In genomic region chr14:68247867-68248266, GRCh38 we compare ENCODE assay signal across 8 cellular contexts.
A peak's percentile ranks its signal among the peaks of the same experiment; 100 is the strongest.
DNase-seq lines count a peak whose midpoint lies in the region; ATAC-seq and TF ChIP-seq lines count a peak whose summit lies in the region.

No MANE protein-coding gene starts in this region.

- no peak for TF ChIP-seq EP300 in Ishikawa (IDR thresholded peaks at IDR 0.05; ENCODE audit: borderline replicate concordance)

- ATAC-seq in left lung (peak; percentile 37), GM21526 (IDR thresholded peaks at IDR 0.05; ENCODE audit: low FRiP score, unreplicated experiment) (no peak)
- no peak for ATAC-seq in stimulated activated naive B cell treated with anti-CD40 and anti-IgM and Interleukin-4, amounts not matched to agents 10 μg/mL and 1 μg/mL and 100 μg/mL, for 72 hours (replicated peaks)

- peaks cover 48 to 91% of the 10 kb centered on the region in 2 donors for H3K4me1 Mint-ChIP-seq in stimulated activated naive B cell treated with anti-CD40 and anti-IgM and Interleukin-4, amounts not matched to agents 10 μg/mL and 1 μg/mL and 100 μg/mL, for 72 hours

- peak overlapping the region; percentile 87 for H3K27ac Mint-ChIP-seq in stimulated activated naive B cell treated with anti-CD40 and anti-IgM and Interleukin-4, amounts not matched to agents 10 μg/mL and 1 μg/mL and 100 μg/mL, for 72 hours

- WGBS in adrenal gland, 4 donors, result 24 to 29% (median 28%) methylated on average over 4 of the region's 4 CpGs

- no peak for TF ChIP-seq RAD21 in Ishikawa (IDR thresholded peaks at IDR 0.05; ENCODE audit: low read depth)

- H3K27ac ChIP-seq in adrenal gland, result peak overlapping the region in 4 of 5 donors; percentile 31 to 88 (median 60)
- H3K27ac ChIP-seq in left lung, result peak overlapping the region; percentile 68 to 87

- no peak overlapping the region for H3K4me3 Mint-ChIP-seq in stimulated activated naive B cell treated with anti-CD40 and anti-IgM and Interleukin-4, amounts not matched to agents 10 μg/mL and 1 μg/mL and 100 μg/mL, for 72 hours

- H3K36me3 ChIP-seq in adrenal gland (replicated peaks in 1 of 2) (no peaks in the 10 kb centered on the region), left lung (no peaks in the 10 kb centered on the region)

- TF ChIP-seq CTCF in adrenal gland (IDR thresholded peaks at IDR 0.05) (no peak), left lung (IDR thresholded peaks at IDR 0.05) (no peak)

- no peaks in the 10 kb centered on the region for H3K27me3 Mint-ChIP-seq in stimulated activated naive B cell treated with anti-CD40 and anti-IgM and Interleukin-4, amounts not matched to agents 10 μg/mL and 1 μg/mL and 100 μg/mL, for 72 hours

- peaks cover 2 to 3% of the 10 kb centered on the region in 2 donors for H3K36me3 Mint-ChIP-seq in stimulated activated naive B cell treated with anti-CD40 and anti-IgM and Interleukin-4, amounts not matched to agents 10 μg/mL and 1 μg/mL and 100 μg/mL, for 72 hours

- H3K4me3 ChIP-seq in adrenal gland (no peak overlapping the region), left lung (no peak overlapping the region)

- peaks cover 0 to 1% of the 10 kb centered on the region in 2 donors for H3K9me3 Mint-ChIP-seq in stimulated activated naive B cell treated with anti-CD40 and anti-IgM and Interleukin-4, amounts not matched to agents 10 μg/mL and 1 μg/mL and 100 μg/mL, for 72 hours

- H3K4me1 ChIP-seq in adrenal gland (replicated peaks in 1 of 2) (peaks cover 43 to 77% of the 10 kb centered on the region in 2 donors), left lung (peaks cover 44 to 66% of the 10 kb centered on the region in 2 donors)

- intact Hi-C loops in adrenal gland (cut with DNase I) (loop anchor here (2.0 to 10.0 kb wide), 5 partner anchors 103 to 571 kb away; no protein-coding TSS in a partner anchor), left lung (cut with DNase I) (loop anchor here in 1 of 2 donors (10.0 kb wide), 2 partner anchors 293 to 567 kb away; no protein-coding TSS in a partner anchor)

- peak in 6 of 7 donors; percentile 32 to 64 (median 44) for DNase-seq in adrenal gland
- DNase-seq in left lung, result no peak
- DNase-seq in stimulated activated naive B cell treated with anti-CD40 and anti-IgM and Interleukin-4, amounts not matched to agents 10 μg/mL and 1 μg/mL and 100 μg/mL, for 72 hours, result no peak
- DNase-seq in stimulated activated CD4-positive, alpha-beta T cell treated with anti-CD3 and anti-CD28 coated beads, Interleukin-12 subunit alpha, Interleukin-12 subunit beta, amount 100 ng/mL, for 4 hours, result no peak
- no peak for DNase-seq in epidermal melanocyte (ENCODE audit: insufficient read length, low spot score)
- DNase-seq in amniotic stem cell (lab: John Stamatoyannopoulos, UW), result no peak

- TF ChIP-seq POLR2A in adrenal gland (IDR thresholded peaks at IDR 0.05), result no peak

- no peaks in the 10 kb centered on the region for H3K9me3 ChIP-seq in adrenal gland (replicated peaks in 1 of 3)
- no peaks in the 10 kb centered on the region for H3K9me3 ChIP-seq in left lung

- H3K27me3 ChIP-seq in adrenal gland (no peaks in the 10 kb centered on the region), left lung (no peaks in the 10 kb centered on the region)

TF ChIP-seq in Ishikawa, 13 proteins besides CTCF, POLR2A, EP300 and RAD21:
- TF ChIP-seq CEBPB (IDR thresholded peaks at IDR 0.05), result peak; percentile 86
- no peak for TF ChIP-seq REST (IDR thresholded peaks at IDR 0.05; ENCODE audit: low read depth)

Comparison
In these comparisons a context has a peak if more than half of its experiments do, and no peak if none do; other contexts are left out.
1. DNase-seq: peak in adrenal gland (6 of 7); none in left lung (0 of 2), stimulated activated naive B cell treated with anti-CD40 and anti-IgM and Interleukin-4, amounts not matched to agents 10 μg/mL and 1 μg/mL and 100 μg/mL, for 72 hours (single experiment), stimulated activated CD4-positive, alpha-beta T cell treated with anti-CD3 and anti-CD28 coated beads, Interleukin-12 subunit alpha, Interleukin-12 subunit beta, amount 100 ng/mL, for 4 hours (single experiment), epidermal melanocyte (single experiment) and amniotic stem cell (single experiment).